Comparison of ENCODE assay signal across 28 cellular contexts in genomic region chr7:105065104-105065503, GRCh38. TPM values are rescaled to one million over a fixed set of nuclear protein-coding genes. Genes with fewer than 3 reads are reported as not detected.
DNase-seq lines count a peak whose midpoint lies in the region; ATAC-seq lines count a peak whose summit lies in the region.
"Had no signal": no experiment of that assay in that cellular context is flagged by ENCODE, and none has a peak within 500 bp of the region (broad histone marks: within the 10 kb centered on the region; RNA-seq: fewer than 3 reads in every experiment).

No MANE protein-coding gene starts in this region.

- H3K27me3 Mint-ChIP-seq in stimulated activated naive CD8-positive, alpha-beta T cell treated with anti-CD3 and anti-CD28 coated beads, Interleukin-15, Interleukin-2, amounts not matched to agents 100 ng/mL and 50 ng/mL, for 24 hours = no peaks in the 10 kb centered on the region
- H3K27me3 Mint-ChIP-seq in T-helper 17 cell (no peaks in the 10 kb centered on the region), immature natural killer cell (ENCODE audit: low read depth in 3 of 3) (peaks cover 0 to 5% (median 0%) of the 10 kb centered on the region in 3 donors)
- H3K27me3 Mint-ChIP-seq: activated naive CD4-positive, alpha-beta T cell treated with anti-CD3 and anti-CD28 coated beads, Interleukin-2, amount 10 ng/mL, durations not matched to agents 7 days and 5 days; IgD-negative memory B cell had no signal

- no peaks in the 10 kb centered on the region for H3K9me3 Mint-ChIP-seq in stimulated activated naive CD8-positive, alpha-beta T cell treated with anti-CD3 and anti-CD28 coated beads, Interleukin-15, Interleukin-2, amounts not matched to agents 100 ng/mL and 50 ng/mL, for 24 hours
- H3K9me3 Mint-ChIP-seq in immature natural killer cell = no peaks in the 10 kb centered on the region
- H3K9me3 Mint-ChIP-seq: activated naive CD4-positive, alpha-beta T cell treated with anti-CD3 and anti-CD28 coated beads, Interleukin-2, amount 10 ng/mL, durations not matched to agents 7 days and 5 days; GM23338; IgD-negative memory B cell had no signal

- H3K27ac Mint-ChIP-seq in stimulated activated naive CD8-positive, alpha-beta T cell treated with anti-CD3 and anti-CD28 coated beads, Interleukin-15, Interleukin-2, amounts not matched to agents 100 ng/mL and 50 ng/mL, for 24 hours = peak overlapping the region; percentile 26
- H3K27ac Mint-ChIP-seq in T-helper 17 cell (peak overlapping the region; percentile 90), immature natural killer cell (peak overlapping the region in 5 of 6 donors; percentile 19 to 52 (median 36))
- H3K27ac Mint-ChIP-seq: activated naive CD4-positive, alpha-beta T cell treated with anti-CD3 and anti-CD28 coated beads, Interleukin-2, amount 10 ng/mL, durations not matched to agents 7 days and 5 days; GM23338 had no signal

- no peak for ATAC-seq in stimulated activated naive CD8-positive, alpha-beta T cell treated with anti-CD3 and anti-CD28 coated beads, Interleukin-15, Interleukin-2, amounts not matched to agents 100 U/mL and 50 U/mL, for 24 hours
- no peak for ATAC-seq in T-helper 17 cell
- ATAC-seq: GM23338, left colon, psoas muscle, SK-N-SH treated with all-trans-retinoic acid at 6 μM for 48 hours, upper lobe of right lung had no signal

- H3K36me3 Mint-ChIP-seq in stimulated activated naive CD8-positive, alpha-beta T cell treated with anti-CD3 and anti-CD28 coated beads, Interleukin-15, Interleukin-2, amounts not matched to agents 100 ng/mL and 50 ng/mL, for 24 hours (ENCODE audit: low read depth) = peaks cover 74% of the 10 kb centered on the region
- H3K36me3 Mint-ChIP-seq in T-helper 17 cell (ENCODE audit: low read depth) (peaks cover 6% of the 10 kb centered on the region), immature natural killer cell (peaks cover 4 to 29% (median 10%) of the 10 kb centered on the region in 3 donors)
- H3K36me3 Mint-ChIP-seq: IgD-negative memory B cell had no signal

- no peak for DNase-seq in stimulated activated naive CD8-positive, alpha-beta T cell treated with anti-CD3 and anti-CD28 coated beads, Interleukin-15, Interleukin-2, amounts not matched to agents 100 U/mL and 50 U/mL, for 24 hours
- DNase-seq in T-helper 17 cell (no peak), immature natural killer cell (no peak), COLO829 (ENCODE audit: low spot score) (no peak), GOT3 (lab: John Stamatoyannopoulos, UW) (no peak), DMS 273 treated with DMSO at 0.1 percent for 48 hours (lab: John Stamatoyannopoulos, UW) (no peak)
- DNase-seq: activated CD8-positive, alpha-beta memory T cell treated with anti-CD3 and anti-CD28 coated beads for 24 hours; activated naive CD4-positive, alpha-beta T cell treated with anti-CD3 and anti-CD28 coated beads, Interleukin-2, amount 10 ng/mL, durations not matched to agents 7 days and 5 days; activated T-cell treated with anti-CD3 and anti-CD28 coated beads, Interleukin-2, amount 50 U/mL, for 48 hours; aorta; C1 segment of cervical spinal cord; colonic mucosa; effector CD4-positive, alpha-beta T cell; hippocampal formation; left colon; NCI-H1048; NCI-H2107; NCI-H748 treated with DMSO at 0.1 percent for 48 hours; psoas muscle; Right ventricle myocardium superior; sigmoid colon; stimulated activated CD4-positive, alpha-beta T cell treated with anti-CD3 and anti-CD28 coated beads, Interleukin-4, amount 100 ng/mL, for 24 hours; substantia nigra; upper lobe of right lung had no signal

- no peak overlapping the region for H3K4me3 Mint-ChIP-seq in stimulated activated naive CD8-positive, alpha-beta T cell treated with anti-CD3 and anti-CD28 coated beads, Interleukin-15, Interleukin-2, amounts not matched to agents 100 ng/mL and 50 ng/mL, for 24 hours
- H3K4me3 Mint-ChIP-seq in T-helper 17 cell (no peak overlapping the region), immature natural killer cell (no peak overlapping the region)
- H3K4me3 Mint-ChIP-seq: activated naive CD4-positive, alpha-beta T cell treated with anti-CD3 and anti-CD28 coated beads, Interleukin-2, amount 10 ng/mL, durations not matched to agents 7 days and 5 days; GM23338; IgD-negative memory B cell had no signal

- H3K4me1 Mint-ChIP-seq in stimulated activated naive CD8-positive, alpha-beta T cell treated with anti-CD3 and anti-CD28 coated beads, Interleukin-15, Interleukin-2, amounts not matched to agents 100 ng/mL and 50 ng/mL, for 24 hours (ENCODE audit: low read depth) = peaks cover 35% of the 10 kb centered on the region
- H3K4me1 Mint-ChIP-seq in T-helper 17 cell (peaks cover 29% of the 10 kb centered on the region), immature natural killer cell (peaks cover 35 to 77% of the 10 kb centered on the region in 2 donors)

- no peaks in the 10 kb centered on the region for H3K9me3 ChIP-seq in T-helper 17 cell (ENCODE audit: control insufficient read depth, low read length, poor library complexity, severe bottlenecking)
- H3K9me3 ChIP-seq: colonic mucosa, psoas muscle, sigmoid colon, upper lobe of right lung had no signal

RNA-seq across cellular contexts. Expression of gene KMT2E, which starts 51.1 kb away (rescaled TPM):
- total RNA-seq in T-helper 17 cell = 100 to 1,000 TPM; 285 to 301 TPM
- 100 to 1,000 TPM in 2 of 3 donors, 10 to 100 TPM in 1; 74.3 to 234 (median 114) TPM for polyA plus RNA-seq in immature natural killer cell

Comparison
In these comparisons a context has a peak if more than half of its experiments do, and no peak if none do; other contexts are left out.
1. H3K27ac Mint-ChIP-seq: peak in every context shown above with its lines; median percentile 90 in T-helper 17 cell; 36 in immature natural killer cell; 26 in stimulated activated naive CD8-positive, alpha-beta T cell treated with anti-CD3 and anti-CD28 coated beads, Interleukin-15, Interleukin-2, amounts not matched to agents 100 ng/mL and 50 ng/mL, for 24 hours.